1 cellular context compared by ENCODE assay signal in genomic region chr2:240963065-240963375, GRCh38.
TF ChIP-seq lines count a peak whose summit lies in the region.

No MANE protein-coding gene starts in this region.

TF ChIP-seq in HepG2, 621 proteins besides CTCF, POLR2A, EP300 and RAD21:
- TF ChIP-seq ZFY (CRISPR knock-in tag; IDR thresholded peaks at IDR 0.05), result peak; percentile 36
- TF ChIP-seq ZNF33A (CRISPR knock-in tag; IDR thresholded peaks at IDR 0.05; ENCODE audit: borderline replicate concordance), result no peak
- TF ChIP-seq ZNF572 (CRISPR knock-in tag; IDR thresholded peaks at IDR 0.05), result no peak
- TF ChIP-seq ZBTB42 (CRISPR knock-in tag; IDR thresholded peaks at IDR 0.05), result no peak
- no peak for TF ChIP-seq ZNF75D (CRISPR knock-in tag; IDR thresholded peaks at IDR 0.05; ENCODE audit: borderline replicate concordance)
- TF ChIP-seq EED (CRISPR knock-in tag; IDR thresholded peaks at IDR 0.05), result no peak
- peak; percentile 32; the same call in 1 of the 2 replicates for TF ChIP-seq RBFOX2 (IDR thresholded peaks at IDR 0.05; ENCODE audit: low read depth, low read length)
- TF ChIP-seq EHMT2 (IDR thresholded peaks at IDR 0.05; ENCODE audit: borderline replicate concordance, low read depth, low read length), result no peak
- TF ChIP-seq ZBTB33 (CRISPR knock-in tag; IDR thresholded peaks at IDR 0.05), result no peak
- TF ChIP-seq PRDM10 (CRISPR knock-in tag; IDR thresholded peaks at IDR 0.05; ENCODE audit: low read depth), result no peak
- peak; percentile 56; the same call in 1 of the 2 replicates for TF ChIP-seq HNRNPL (IDR thresholded peaks at IDR 0.05; ENCODE audit: low read depth, low read length)
